8 cellular contexts compared by ENCODE assay signal in genomic region chr5:43068037-43068436, GRCh38. TPM values are rescaled to one million over a fixed set of nuclear protein-coding genes. Genes with fewer than 3 reads are reported as not detected.
DNase-seq lines count a peak whose midpoint lies in the region; ATAC-seq and TF ChIP-seq lines count a peak whose summit lies in the region.

No MANE protein-coding gene starts in this region.

- H3K9me3 ChIP-seq in gastroesophageal sphincter (no peaks in the 10 kb centered on the region), skeletal muscle satellite cell (replicated peaks; ENCODE audit: low read length) (no peaks in the 10 kb centered on the region)

- H3K9ac ChIP-seq in skeletal muscle satellite cell (ENCODE audit: low read depth, low read length) = peak overlapping the region; percentile 98

- H3K4me3 ChIP-seq in H7 (ENCODE audit: insufficient read depth, low read depth, low read length) (peak overlapping the region; percentile 4; the same call in 1 of the 2 replicates), gastroesophageal sphincter (peak overlapping the region; percentile 70 to 91), skeletal muscle satellite cell (ENCODE audit: low read length) (peak overlapping the region; percentile 84)

- WGBS in gastroesophageal sphincter (ENCODE audit: low coverage in 1 of 2), 2 donors = 38 to 89% methylated on average over 1 to 2 of the region's 2 CpGs

- no peak for TF ChIP-seq POLR2A in gastroesophageal sphincter (IDR thresholded peaks at IDR 0.05)

- ATAC-seq in gastroesophageal sphincter (no peak), HG03025 (IDR thresholded peaks at IDR 0.05; ENCODE audit: low FRiP score, unreplicated experiment) (no peak)

- TF ChIP-seq CTCF in VCaP (conservative IDR thresholded peaks at IDR 0.05) = no peak
- TF ChIP-seq CTCF in gastroesophageal sphincter (IDR thresholded peaks at IDR 0.05) = no peak

- peaks cover 0 to 48% (median 14%) of the 10 kb centered on the region in 3 donors for H3K4me1 ChIP-seq in gastroesophageal sphincter
- peaks cover 26% of the 10 kb centered on the region for H3K4me1 ChIP-seq in skeletal muscle satellite cell (ENCODE audit: control insufficient read depth, insufficient read depth, low read length)

- peak overlapping the region; percentile 99 for H3K27ac ChIP-seq in VCaP
- H3K27ac ChIP-seq in gastroesophageal sphincter = peak overlapping the region in 3 of 4 donors; percentile 32 to 99 (median 97)

- no peak for DNase-seq in H7
- no peak for DNase-seq in NCI-H146 treated with DMSO at 0.1 percent for 48 hours (lab: John Stamatoyannopoulos, UW; ENCODE audit: unreplicated experiment)
- DNase-seq in central memory CD4-positive, alpha-beta T cell = no peak
- no peak for DNase-seq in activated CD8-positive, alpha-beta memory T cell treated with anti-CD3 and anti-CD28 coated beads, Interleukin-2, amount 50 U/mL, for 4 hours

- no peak for TF ChIP-seq EP300 in gastroesophageal sphincter (IDR thresholded peaks at IDR 0.05)

- no peaks in the 10 kb centered on the region; the same call in 1 of the 2 replicates for H3K27me3 ChIP-seq in H7 (ENCODE audit: control insufficient read depth, insufficient read depth, low read length)
- H3K27me3 ChIP-seq in gastroesophageal sphincter = no peaks in the 10 kb centered on the region
- no peaks in the 10 kb centered on the region for H3K27me3 ChIP-seq in skeletal muscle satellite cell (ENCODE audit: control insufficient read depth, insufficient read depth, low read length)

- peaks cover 5% of the 10 kb centered on the region for H3K36me3 ChIP-seq in H7 (replicated peaks; ENCODE audit: control insufficient read depth, insufficient read depth, low read length)
- peaks cover 0 to 21% of the 10 kb centered on the region in 2 donors for H3K36me3 ChIP-seq in gastroesophageal sphincter
- peaks cover 13% of the 10 kb centered on the region for H3K36me3 ChIP-seq in skeletal muscle satellite cell (ENCODE audit: insufficient read depth, low read length)

- peak overlapping the region; percentile 86 for H3K4me2 ChIP-seq in skeletal muscle satellite cell (ENCODE audit: low read length)

RNA-seq across cellular contexts. Expression of gene ANXA2R, which starts 27.9 kb away (rescaled TPM):
- 0.63 and 0.83 TPM in 2 replicates for total RNA-seq in H7 (2014; rRNA removed; shearing (Covaris generic))
- 1 to 10 TPM; 1.2 to 5.1 (median 2.1) TPM for total RNA-seq in gastroesophageal sphincter
- 2.0 TPM in 2 replicates for total RNA-seq in skeletal muscle satellite cell (2012; rRNA removed)

RNA-seq across cellular contexts. Expression of gene ZNF131, which starts 52.7 kb away (rescaled TPM):
- total RNA-seq in H7 (2014; rRNA removed; shearing (Covaris generic)) = 34.3 and 34.6 TPM in 2 replicates
- 10 to 100 TPM; 15.4 to 36.7 (median 24.7) TPM for total RNA-seq in gastroesophageal sphincter
- 28.0 and 28.1 TPM in 2 replicates for total RNA-seq in skeletal muscle satellite cell (2012; rRNA removed)

Comparison
In these comparisons a context has a peak if more than half of its experiments do, and no peak if none do; other contexts are left out.
1. H3K4me3 ChIP-seq: peak in every context shown above with its lines; median percentile 84 in skeletal muscle satellite cell; 80 in gastroesophageal sphincter; 4 in H7.